ENCODE assay signal across 8 cellular contexts in genomic region chr6:107820571-107821261, GRCh38.
A peak's percentile ranks its signal among the peaks of the same experiment; 100 is the strongest.
DNase-seq lines count a peak whose midpoint lies in the region; ATAC-seq lines count a peak whose summit lies in the region.

No MANE protein-coding gene starts in this region.

- H3K4me3 Mint-ChIP-seq in activated naive CD8-positive, alpha-beta T cell treated with anti-CD3 and anti-CD28 coated beads, Interleukin-2, amount 50 U/mL, for 24 hours = peak overlapping the region; percentile 89
- peak overlapping the region; percentile 77 for H3K4me3 Mint-ChIP-seq in stimulated activated memory B cell treated with anti-CD40 and anti-IgM and Interleukin-4, amounts not matched to agents 10 μg/mL and 1 μg/mL and 100 μg/mL, for 72 hours

- ATAC-seq in activated naive CD8-positive, alpha-beta T cell treated with anti-CD3 and anti-CD28 coated beads, Interleukin-2, amount 50 U/mL, for 24 hours = peak; percentile 2
- ATAC-seq in stimulated activated memory B cell treated with anti-CD40 and anti-IgM and Interleukin-4, amounts not matched to agents 10 μg/mL and 1 μg/mL and 100 μg/mL, for 72 hours = peak; percentile 54
- ATAC-seq in HG02870 (IDR thresholded peaks at IDR 0.05; ENCODE audit: unreplicated experiment) = no peak

- H3K4me3 ChIP-seq in GM08714 (ENCODE audit: low read length) = peak overlapping the region; percentile 34; the same call in 1 of the 2 replicates

- peaks cover 1% of the 10 kb centered on the region for H3K36me3 Mint-ChIP-seq in activated naive CD8-positive, alpha-beta T cell treated with anti-CD3 and anti-CD28 coated beads, Interleukin-2, amount 50 U/mL, for 24 hours (ENCODE audit: low read depth)
- no peaks in the 10 kb centered on the region for H3K36me3 Mint-ChIP-seq in stimulated activated memory B cell treated with anti-CD40 and anti-IgM and Interleukin-4, amounts not matched to agents 10 μg/mL and 1 μg/mL and 100 μg/mL, for 72 hours

- no peaks in the 10 kb centered on the region for H3K27me3 Mint-ChIP-seq in activated naive CD8-positive, alpha-beta T cell treated with anti-CD3 and anti-CD28 coated beads, Interleukin-2, amount 50 U/mL, for 24 hours
- H3K27me3 Mint-ChIP-seq in stimulated activated memory B cell treated with anti-CD40 and anti-IgM and Interleukin-4, amounts not matched to agents 10 μg/mL and 1 μg/mL and 100 μg/mL, for 72 hours = no peaks in the 10 kb centered on the region

- peak overlapping the region; percentile 99 for H3K27ac Mint-ChIP-seq in activated naive CD8-positive, alpha-beta T cell treated with anti-CD3 and anti-CD28 coated beads, Interleukin-2, amount 50 U/mL, for 24 hours
- peak overlapping the region; percentile 98 for H3K27ac Mint-ChIP-seq in stimulated activated memory B cell treated with anti-CD40 and anti-IgM and Interleukin-4, amounts not matched to agents 10 μg/mL and 1 μg/mL and 100 μg/mL, for 72 hours

- H3K4me1 Mint-ChIP-seq in activated naive CD8-positive, alpha-beta T cell treated with anti-CD3 and anti-CD28 coated beads, Interleukin-2, amount 50 U/mL, for 24 hours = peaks cover 90% of the 10 kb centered on the region
- peaks cover 73% of the 10 kb centered on the region for H3K4me1 Mint-ChIP-seq in stimulated activated memory B cell treated with anti-CD40 and anti-IgM and Interleukin-4, amounts not matched to agents 10 μg/mL and 1 μg/mL and 100 μg/mL, for 72 hours

- peak; percentile 68 for DNase-seq in NCI-H82 treated with DMSO at 0.1 percent for 48 hours (lab: John Stamatoyannopoulos, UW; ENCODE audit: unreplicated experiment)
- peak; percentile 40 for DNase-seq in activated naive CD8-positive, alpha-beta T cell treated with anti-CD3 and anti-CD28 coated beads, Interleukin-2, amount 50 U/mL, for 24 hours
- peak; percentile 34 for DNase-seq in kidney tubule cell (ENCODE audit: low spot score)
- no peak for DNase-seq in middle frontal gyrus (ENCODE audit: extremely low spot score, low spot score)
- DNase-seq in UCSD-AML1 (lab: John Stamatoyannopoulos, UW; ENCODE audit: unreplicated experiment) = no peak

- no peaks in the 10 kb centered on the region for H3K9me3 Mint-ChIP-seq in activated naive CD8-positive, alpha-beta T cell treated with anti-CD3 and anti-CD28 coated beads, Interleukin-2, amount 50 U/mL, for 24 hours
- H3K9me3 Mint-ChIP-seq in stimulated activated memory B cell treated with anti-CD40 and anti-IgM and Interleukin-4, amounts not matched to agents 10 μg/mL and 1 μg/mL and 100 μg/mL, for 72 hours = no peaks in the 10 kb centered on the region

Comparison
In these comparisons a context has a peak if more than half of its experiments do, and no peak if none do; other contexts are left out.
1. DNase-seq: peak in NCI-H82 treated with DMSO at 0.1 percent for 48 hours (single experiment), activated naive CD8-positive, alpha-beta T cell treated with anti-CD3 and anti-CD28 coated beads, Interleukin-2, amount 50 U/mL, for 24 hours (single experiment) and kidney tubule cell (single experiment); none in middle frontal gyrus (single experiment) and UCSD-AML1 (single experiment).